In genomic region chr1:217106231-217106630, GRCh38 we compare ENCODE assay signal across 27 cellular contexts.
DNase-seq lines count a peak whose midpoint lies in the region; ATAC-seq and TF ChIP-seq lines count a peak whose summit lies in the region.
"Had no signal": no experiment of that assay in that cellular context is flagged by ENCODE, and none has a peak within 500 bp of the region (broad histone marks: within the 10 kb centered on the region; RNA-seq: fewer than 3 reads in every experiment).

No MANE protein-coding gene starts in this region.

- peak overlapping the region; percentile 51 for H3K27ac ChIP-seq in VCaP
- H3K27ac ChIP-seq in hepatocyte, result no peak overlapping the region
- H3K27ac ChIP-seq: left ventricle myocardium inferior, ovary, right atrium auricular region, thyroid gland had no signal

- in situ Hi-C loops in GM13977 (cut with MboI; ENCODE audit: low pct_unique_long_range_greater_than_20kb, low sequenced_read_pairs, unreplicated experiment), result no loop called here

- ATAC-seq in HG03039 (IDR thresholded peaks at IDR 0.05; ENCODE audit: unreplicated experiment), result no peak
- ATAC-seq: activated CD4-positive, CD25-positive, alpha-beta regulatory T cell treated with anti-CD3 and anti-CD28 coated beads, Interleukin-2, amount 50 U/mL, for 24 hours; CD8-positive, alpha-beta T cell; natural killer cell; T-cell had no signal

- H3K36me3 ChIP-seq in hepatocyte (replicated peaks; ENCODE audit: insufficient read depth, low read depth), result no peaks in the 10 kb centered on the region
- H3K36me3 ChIP-seq: left ventricle myocardium inferior, ovary, right atrium auricular region, thyroid gland had no signal

- H2AFZ ChIP-seq in hepatocyte, result no peak overlapping the region

- no peaks in the 10 kb centered on the region for H3K9me2 ChIP-seq in hepatocyte (replicated peaks; ENCODE audit: insufficient read depth)

- no peaks in the 10 kb centered on the region for H3K4me1 ChIP-seq in hepatocyte (ENCODE audit: insufficient read depth)
- H3K4me1 ChIP-seq: left ventricle myocardium inferior, right atrium auricular region, thyroid gland had no signal

- no peak overlapping the region for H3K4me3 ChIP-seq in hepatocyte
- H3K4me3 ChIP-seq: left ventricle myocardium inferior, ovary, right atrium auricular region, thyroid gland had no signal

- DNase-seq in DMS53 (lab: John Stamatoyannopoulos, UW), result peak; percentile 51
- DNase-seq in DMS53 treated with DMSO at 0.1 percent for 48 hours (lab: John Stamatoyannopoulos, UW; ENCODE audit: unreplicated experiment), result no peak
- DNase-seq in hepatocyte (ENCODE audit: low spot score), result peak; percentile 10
- no peak for DNase-seq in NCI-H526 (lab: John Stamatoyannopoulos, UW)
- DNase-seq in Kasumi-1 (lab: John Stamatoyannopoulos, UW), result no peak
- no peak for DNase-seq in GM13977 (ENCODE audit: low spot score)
- DNase-seq: 8988T; activated CD4-positive, alpha-beta memory T cell treated with anti-CD3 and anti-CD28 coated beads for 36 hours; aorta; CD8-positive, alpha-beta T cell; DND-41; H7; hippocampal formation; immature natural killer cell; left ventricle myocardium inferior; natural killer cell; NCI-H446; OCI-M1; ovary; Right ventricle myocardium superior; stimulated activated naive CD4-positive, alpha-beta T cell treated with Interleukin-2 at 50 U/mL for 16 hours; T-cell; thyroid gland had no signal

- H3K79me2 ChIP-seq in hepatocyte, result no peaks in the 10 kb centered on the region

- no peaks in the 10 kb centered on the region for H4K20me1 ChIP-seq in hepatocyte (ENCODE audit: insufficient read depth, poor library complexity, severe bottlenecking)

- H3K27me3 ChIP-seq in hepatocyte, result no peaks in the 10 kb centered on the region
- H3K27me3 ChIP-seq: ovary, right atrium auricular region, thyroid gland had no signal

- H3K4me2 ChIP-seq in hepatocyte, result no peak overlapping the region

- TF ChIP-seq CTCF in VCaP (conservative IDR thresholded peaks at IDR 0.05) (no peak), hepatocyte (IDR thresholded peaks at IDR 0.05; ENCODE audit: poor library complexity) (no peak), GM13977 (IDR thresholded peaks at IDR 0.05; ENCODE audit: extremely low read depth, insufficient read depth, missing control alignments) (no peak)

- H3K9me3 ChIP-seq in hepatocyte (ENCODE audit: low read depth), result no peaks in the 10 kb centered on the region
- H3K9me3 ChIP-seq: left ventricle myocardium inferior, ovary, right atrium auricular region, thyroid gland had no signal

- WGBS in hepatocyte (ENCODE audit: low lambda C conversion rate, missing lambda C conversion rate), result 49% methylated on average over 5 of the region's 5 CpGs

Comparison
In these comparisons a context has a peak if more than half of its experiments do, and no peak if none do; other contexts are left out.
1. DNase-seq: peak in DMS53 (single experiment) and hepatocyte (single experiment); none in DMS53 treated with DMSO at 0.1 percent for 48 hours (single experiment), NCI-H526 (0 of 2), Kasumi-1 (0 of 2) and GM13977 (single experiment).